8 cellular contexts compared by ENCODE assay signal in the genomic region with DNA sequence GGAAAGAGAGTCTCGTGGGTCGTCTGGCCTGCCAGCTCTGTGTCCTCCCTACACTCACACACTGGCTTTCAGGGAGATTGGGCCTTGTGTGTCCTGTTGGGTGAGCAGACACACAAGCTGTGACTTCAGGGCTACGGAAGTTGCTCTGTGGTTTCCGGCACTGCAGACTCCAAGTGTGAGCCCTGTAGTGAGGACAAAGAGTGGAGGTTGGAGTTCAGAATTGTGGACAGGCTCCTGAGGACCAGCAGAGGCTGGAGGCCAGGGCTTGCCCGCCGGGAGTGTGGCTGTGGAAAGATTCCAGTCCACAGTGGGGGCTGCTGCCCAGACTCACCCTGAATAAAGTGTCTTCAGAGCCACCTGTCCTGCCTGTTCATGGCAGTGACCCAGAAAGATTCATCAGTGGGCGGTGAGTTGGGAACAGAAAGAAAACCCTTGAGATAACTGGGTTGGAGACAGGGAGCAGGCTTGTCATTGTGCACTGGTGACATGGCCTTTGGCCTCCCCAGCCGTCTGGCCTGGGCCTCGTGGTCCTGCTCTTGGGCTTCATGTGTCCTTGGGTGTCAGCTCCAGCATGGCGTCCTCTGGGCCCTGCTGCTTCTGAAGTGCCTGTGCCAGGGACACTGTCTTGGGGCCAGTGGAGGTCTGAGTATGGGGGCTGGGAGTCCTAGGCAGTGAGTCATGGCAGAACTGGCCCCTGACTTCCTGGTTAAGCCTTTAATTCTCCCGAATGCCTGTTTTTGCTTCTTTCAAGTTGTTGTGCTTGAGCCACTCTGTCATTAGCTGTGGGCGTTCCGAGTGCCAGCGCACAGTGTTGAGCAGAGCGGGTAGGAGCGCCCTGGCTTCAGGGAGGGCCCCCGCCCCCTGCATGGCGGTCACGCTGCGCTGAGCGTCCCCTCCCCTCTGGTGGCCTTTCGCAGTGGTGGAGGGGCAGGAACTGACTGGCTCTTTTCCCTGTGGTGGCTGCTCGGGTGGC. TPM values are rescaled to one million over a fixed set of nuclear protein-coding genes. Genes with fewer than 3 reads are reported as not detected.
DNase-seq lines count a peak whose midpoint lies in the region; TF ChIP-seq lines count a peak whose summit lies in the region.

No MANE protein-coding gene starts in this region.

- peak overlapping the region; percentile 30 for H3K4me3 ChIP-seq in retinal pigment epithelial cell (ENCODE audit: low read length)

- no peak for TF ChIP-seq CTCF in retinal pigment epithelial cell (conservative IDR thresholded peaks at IDR 0.05; ENCODE audit: low read depth, low read length)

- peak; percentile 45 for DNase-seq in NCI-H510A treated with DMSO at 0.1 percent for 48 hours (lab: John Stamatoyannopoulos, UW)
- DNase-seq in NCI-H510A (lab: John Stamatoyannopoulos, UW), result no peak
- DNase-seq in activated gamma-delta T cell treated with Interleukin-2 at 50 U/mL for 16 hours, result peak; percentile 59
- DNase-seq in germinal center (ENCODE audit: low spot score), result peak; percentile 62
- DNase-seq in retinal pigment epithelial cell (ENCODE audit: low read depth), result peak; percentile 95
- no peak for DNase-seq in NCI-H1092 treated with DMSO at 0.1 percent for 48 hours (lab: John Stamatoyannopoulos, UW)
- no peak for DNase-seq in NCI-H345 treated with DMSO at 0.1 percent for 48 hours (lab: John Stamatoyannopoulos, UW; ENCODE audit: unreplicated experiment)

TF ChIP-seq in PFSK-1, 5 proteins besides CTCF, POLR2A, EP300 and RAD21:
- TF ChIP-seq POLR2AphosphoS5 (IDR thresholded peaks at IDR 0.05; ENCODE audit: low read depth, low read length), result no peak; the same call in 1 of the 2 replicates
- TF ChIP-seq, protein P1, sequence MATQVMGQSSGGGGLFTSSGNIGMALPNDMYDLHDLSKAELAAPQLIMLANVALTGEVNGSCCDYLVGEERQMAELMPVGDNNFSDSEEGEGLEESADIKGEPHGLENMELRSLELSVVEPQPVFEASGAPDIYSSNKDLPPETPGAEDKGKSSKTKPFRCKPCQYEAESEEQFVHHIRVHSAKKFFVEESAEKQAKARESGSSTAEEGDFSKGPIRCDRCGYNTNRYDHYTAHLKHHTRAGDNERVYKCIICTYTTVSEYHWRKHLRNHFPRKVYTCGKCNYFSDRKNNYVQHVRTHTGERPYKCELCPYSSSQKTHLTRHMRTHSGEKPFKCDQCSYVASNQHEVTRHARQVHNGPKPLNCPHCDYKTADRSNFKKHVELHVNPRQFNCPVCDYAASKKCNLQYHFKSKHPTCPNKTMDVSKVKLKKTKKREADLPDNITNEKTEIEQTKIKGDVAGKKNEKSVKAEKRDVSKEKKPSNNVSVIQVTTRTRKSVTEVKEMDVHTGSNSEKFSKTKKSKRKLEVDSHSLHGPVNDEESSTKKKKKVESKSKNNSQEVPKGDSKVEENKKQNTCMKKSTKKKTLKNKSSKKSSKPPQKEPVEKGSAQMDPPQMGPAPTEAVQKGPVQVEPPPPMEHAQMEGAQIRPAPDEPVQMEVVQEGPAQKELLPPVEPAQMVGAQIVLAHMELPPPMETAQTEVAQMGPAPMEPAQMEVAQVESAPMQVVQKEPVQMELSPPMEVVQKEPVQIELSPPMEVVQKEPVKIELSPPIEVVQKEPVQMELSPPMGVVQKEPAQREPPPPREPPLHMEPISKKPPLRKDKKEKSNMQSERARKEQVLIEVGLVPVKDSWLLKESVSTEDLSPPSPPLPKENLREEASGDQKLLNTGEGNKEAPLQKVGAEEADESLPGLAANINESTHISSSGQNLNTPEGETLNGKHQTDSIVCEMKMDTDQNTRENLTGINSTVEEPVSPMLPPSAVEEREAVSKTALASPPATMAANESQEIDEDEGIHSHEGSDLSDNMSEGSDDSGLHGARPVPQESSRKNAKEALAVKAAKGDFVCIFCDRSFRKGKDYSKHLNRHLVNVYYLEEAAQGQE (IDR thresholded peaks at IDR 0.05; ENCODE audit: insufficient read depth in 1 of 2, low read depth in 2 of 2, low read length in 2 of 2), result no peak
- TF ChIP-seq SIN3A (IDR thresholded peaks at IDR 0.05; ENCODE audit: borderline replicate concordance, insufficient read depth, low read length), result no peak
- peak; percentile 69 for TF ChIP-seq FOXP2 (optimal IDR thresholded peaks at IDR 0.05; ENCODE audit: borderline replicate concordance, extremely low read depth, extremely low read length, insufficient read depth)

RNA-seq across cellular contexts. Expression of a gene that starts 19.9 kb away (rescaled TPM):
- 2.8 TPM for polyA plus RNA-seq in PFSK-1 (2012; ENCODE audit: insufficient read length, low read depth)

Comparison
In these comparisons a context has a peak if more than half of its experiments do, and no peak if none do; other contexts are left out.
1. DNase-seq: peak in NCI-H510A treated with DMSO at 0.1 percent for 48 hours (single experiment), activated gamma-delta T cell treated with Interleukin-2 at 50 U/mL for 16 hours (single experiment), germinal center (single experiment) and retinal pigment epithelial cell (single experiment); none in NCI-H510A (single experiment), NCI-H1092 treated with DMSO at 0.1 percent for 48 hours (single experiment) and NCI-H345 treated with DMSO at 0.1 percent for 48 hours (single experiment).